ENCODE assay signal across 35 cellular contexts in the genomic region with DNA sequence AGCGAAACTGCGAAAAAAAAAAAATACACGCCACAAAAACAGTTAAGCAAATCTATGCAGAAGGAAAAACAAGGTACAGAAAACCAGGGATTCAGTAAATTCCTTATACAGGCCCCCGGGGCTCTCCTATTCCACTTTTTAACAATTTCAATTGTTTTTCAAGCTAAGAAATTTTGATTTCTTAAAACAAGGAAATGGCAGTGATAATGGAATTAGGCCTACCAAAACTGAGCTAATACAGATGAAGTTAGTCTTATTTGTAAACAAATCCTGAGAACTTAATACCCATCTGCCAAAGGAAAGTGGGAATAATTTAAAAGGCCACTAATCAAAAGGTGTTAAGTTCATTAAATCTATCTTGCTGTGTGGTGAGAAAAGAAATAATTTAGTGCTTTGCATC. TPM values are rescaled to one million over a fixed set of nuclear protein-coding genes. Genes with fewer than 3 reads are reported as not detected.
"Had no signal": no experiment of that assay in that cellular context is flagged by ENCODE, and none has a peak within 500 bp of the region (broad histone marks: within the 10 kb centered on the region; RNA-seq: fewer than 3 reads in every experiment).

No MANE protein-coding gene starts in this region.

- H3K4me3 ChIP-seq: MG63 had no signal

- H3K9me3 ChIP-seq: MG63 had no signal

- DNase-seq: Karpas-422, MG63, MM.1S, NCI-H1048, NCI-H1092, NCI-H1092 treated with DMSO at 0.1 percent for 48 hours, NCI-H1105, NCI-H1105 treated with DMSO at 0.1 percent for 48 hours, NCI-H1417, NCI-H1417 treated with DMSO at 0.1 percent for 48 hours, NCI-H1436, NCI-H1436 treated with DMSO at 0.1 percent for 48 hours, NCI-H146, NCI-H1694, NCI-H1694 treated with DMSO at 0.1 percent for 48 hours, NCI-H187, NCI-H187 treated with DMSO at 0.1 percent for 48 hours, NCI-H1930, NCI-H2029, NCI-H2029 treated with DMSO at 0.1 percent for 48 hours, NCI-H2081, NCI-H2081 treated with DMSO at 0.1 percent for 48 hours, NCI-H2107, NCI-H2171, NCI-H2171 treated with DMSO at 0.1 percent for 48 hours, NCI-H2227 treated with DMSO at 0.1 percent for 48 hours, NCI-H226, NCI-H345, NCI-H446, NCI-H446 treated with DMSO at 0.1 percent for 48 hours, NCI-H510A, NCI-H510A treated with DMSO at 0.1 percent for 48 hours, NCI-H524 had no signal

- H3K27me3 ChIP-seq: MG63 had no signal

- H3K36me3 ChIP-seq: MG63 had no signal

RNA-seq across cellular contexts. Expression of gene XIST, which starts 20.2 kb away (rescaled TPM):
- total RNA-seq: M059J, NCI-H460 had no signal
